In genomic region chr7:55074008-55074499, GRCh38 we compare ENCODE assay signal across 8 cellular contexts. TPM values are rescaled to one million over a fixed set of nuclear protein-coding genes. Genes with fewer than 3 reads are reported as not detected.
DNase-seq lines count a peak whose midpoint lies in the region; ATAC-seq lines count a peak whose summit lies in the region.
"Had no signal": no experiment of that assay in that cellular context is flagged by ENCODE, and none has a peak within 500 bp of the region (broad histone marks: within the 10 kb centered on the region; RNA-seq: fewer than 3 reads in every experiment).

No MANE protein-coding gene starts in this region.

- no peaks in the 10 kb centered on the region for H3K36me3 Mint-ChIP-seq in activated T-cell treated with anti-CD3 and anti-CD28 coated beads, Interleukin-2, amount 50 U/mL, for 4 hours (ENCODE audit: insufficient read depth)

- H3K9ac ChIP-seq in GM23248: peak overlapping the region; percentile 81
- H3K9ac ChIP-seq in Karpas-422 (ENCODE audit: low read length): peak overlapping the region; percentile 47

- in situ Hi-C loops in GM23248 (cut with MboI): no loop called here

- H3K4me3 ChIP-seq in GM23248 (peak overlapping the region; percentile 62), Karpas-422 (ENCODE audit: low read length) (0 out of 2 replicates have a peak overlapping the region, but pooled peaks have one; percentile 14)

- H2AFZ ChIP-seq in GM23248 (peak overlapping the region; percentile 48), Karpas-422 (ENCODE audit: low read length) (peak overlapping the region; percentile 82)

- peak overlapping the region; percentile 93 for H3K27ac ChIP-seq in GM23248
- peak overlapping the region; percentile 92 for H3K27ac ChIP-seq in Karpas-422 (ENCODE audit: low read length)

- H3K9me3 ChIP-seq in GM23248 (ENCODE audit: low read depth) (no peaks in the 10 kb centered on the region), Karpas-422 (ENCODE audit: low read length) (peaks cover 9% of the 10 kb centered on the region)

- DNase-seq in GM23248 (peak; percentile 92), Karpas-422 (peak; percentile 95), Right ventricle myocardium superior (peak; percentile 62), NCI-H1694 (lab: John Stamatoyannopoulos, UW) (no peak)
- DNase-seq in activated T-cell treated with anti-CD3 and anti-CD28 coated beads, Interleukin-2, amount 50 U/mL, for 4 hours: no peak
- DNase-seq in stimulated activated CD4-positive, alpha-beta T cell treated with anti-CD3 and anti-CD28 coated beads, Interleukin-4, amount 100 ng/mL, for 1 hour: peak; percentile 6

- peaks cover 11% of the 10 kb centered on the region for H3K4me1 Mint-ChIP-seq in activated T-cell treated with anti-CD3 and anti-CD28 coated beads, Interleukin-2, amount 50 U/mL, for 4 hours (ENCODE audit: low read depth)

- H3K9me2 ChIP-seq in GM23248 (ENCODE audit: insufficient read depth) (no peaks in the 10 kb centered on the region), Karpas-422 (replicated peaks; ENCODE audit: insufficient read depth, low read length) (no peaks in the 10 kb centered on the region)

- H3K27me3 ChIP-seq in GM23248 (replicated peaks; ENCODE audit: insufficient read depth): no peaks in the 10 kb centered on the region
- H3K27me3 ChIP-seq in Karpas-422 (ENCODE audit: low read length): no peaks in the 10 kb centered on the region

- H3K4me3 Mint-ChIP-seq in activated T-cell treated with anti-CD3 and anti-CD28 coated beads, Interleukin-2, amount 50 U/mL, for 4 hours: peak overlapping the region; percentile 12
- H3K4me3 Mint-ChIP-seq: dendritic cell treated with granulocyte-macrophage colony-stimulating factor and Interleukin-4, amounts not matched to agents 40 ng/mL and 50 ng/mL, for 4 days had no signal

- H3K79me2 ChIP-seq in GM23248 (ENCODE audit: insufficient read depth) (peaks cover 89% of the 10 kb centered on the region), Karpas-422 (ENCODE audit: low read length) (no peaks in the 10 kb centered on the region)

- ATAC-seq in GM18499 (IDR thresholded peaks at IDR 0.05; ENCODE audit: insufficient read depth, unreplicated experiment) (peak; percentile 56), Right ventricle myocardium superior (ENCODE audit: poor library complexity) (peak; percentile 64)
- peak; percentile 68 to 84 for ATAC-seq in activated T-cell treated with anti-CD3 and anti-CD28 coated beads, Interleukin-2, amount 50 U/mL, for 4 hours

- peaks cover 56% of the 10 kb centered on the region for H3K4me1 ChIP-seq in GM23248 (ENCODE audit: insufficient read depth)
- H3K4me1 ChIP-seq in Karpas-422 (ENCODE audit: low read length): peaks cover 59% of the 10 kb centered on the region

- 11 to 13% methylated on average over 12 of the region's 12 CpGs for WGBS in GM23248 (ENCODE audit: low coverage in 1 of 2, low lambda C conversion rate in 2 of 2, missing lambda C conversion rate in 2 of 2), 2 experiments

- intact Hi-C loops in Right ventricle myocardium superior (cut with DNase I): no loop called here

- H4K20me1 ChIP-seq in GM23248 (ENCODE audit: insufficient read depth): no peaks in the 10 kb centered on the region
- H4K20me1 ChIP-seq in Karpas-422 (ENCODE audit: insufficient read depth, low read depth, low read length): no peaks in the 10 kb centered on the region

- H3K36me3 ChIP-seq in GM23248 (ENCODE audit: low read depth) (no peaks in the 10 kb centered on the region), Karpas-422 (ENCODE audit: insufficient read depth, low read length) (no peaks in the 10 kb centered on the region; the same call in 1 of the 2 replicates)

- no peaks in the 10 kb centered on the region for H3K27me3 Mint-ChIP-seq in activated T-cell treated with anti-CD3 and anti-CD28 coated beads, Interleukin-2, amount 50 U/mL, for 4 hours (ENCODE audit: low read depth)

- H3F3A ChIP-seq in GM23248 (ENCODE audit: insufficient read depth): peaks cover 39% of the 10 kb centered on the region

- peak overlapping the region; percentile 87 for H3K4me2 ChIP-seq in GM23248 (ENCODE audit: unreplicated experiment)
- H3K4me2 ChIP-seq in Karpas-422 (ENCODE audit: low read depth, low read length, poor library complexity, severe bottlenecking): peak overlapping the region; percentile 52

- no peaks in the 10 kb centered on the region for H3K9me3 Mint-ChIP-seq in activated T-cell treated with anti-CD3 and anti-CD28 coated beads, Interleukin-2, amount 50 U/mL, for 4 hours
- H3K9me3 Mint-ChIP-seq: dendritic cell treated with granulocyte-macrophage colony-stimulating factor and Interleukin-4, amounts not matched to agents 40 ng/mL and 50 ng/mL, for 4 days had no signal

RNA-seq across cellular contexts. Expression of gene EGFR, which starts 55.2 kb away (rescaled TPM):
- 53.5 and 55.0 TPM in 2 replicates for total RNA-seq in GM23248 (2014; rRNA removed; shearing (Covaris generic))
- 48.7 and 50.9 TPM in 2 replicates for polyA plus RNA-seq in GM23248 (2016; fragmentation: Nextera tagmentation; extraction: Ambion mirVana)
- total RNA-seq in Karpas-422 (2014; rRNA removed; shearing (Covaris generic); ENCODE audit: low replicate concordance): not detected in 2 replicates
- under 1 TPM; 0.11 to 0.30 (median 0.26) TPM for total RNA-seq in activated T-cell treated with anti-CD3 and anti-CD28 coated beads, Interleukin-2, amount 50 U/mL, for 4 hours
- 10.1 TPM for total RNA-seq in Right ventricle myocardium superior

Comparison
In these comparisons a context has a peak if more than half of its experiments do, and no peak if none do; other contexts are left out.
1. DNase-seq: peak in GM23248 (single experiment), Karpas-422 (single experiment), Right ventricle myocardium superior (single experiment) and stimulated activated CD4-positive, alpha-beta T cell treated with anti-CD3 and anti-CD28 coated beads, Interleukin-4, amount 100 ng/mL, for 1 hour (single experiment); none in activated T-cell treated with anti-CD3 and anti-CD28 coated beads, Interleukin-2, amount 50 U/mL, for 4 hours (single experiment) and NCI-H1694 (single experiment).
2. Peak in every context shown above with its lines, with median percentiles within 50 percentile points of each other: ATAC-seq.